Comparison of ENCODE assay signal across 2 cellular contexts in genomic region chr3:129313415-129313982, GRCh38.
TF ChIP-seq lines count a peak whose summit lies in the region.

No MANE protein-coding gene starts in this region.

TF ChIP-seq in SK-N-SH, 30 proteins besides CTCF, POLR2A, EP300 and RAD21 (continued from another document):
- TF ChIP-seq PBX3 (IDR thresholded peaks at IDR 0.05) (no peak), FOSL2 (IDR thresholded peaks at IDR 0.05; ENCODE audit: borderline replicate concordance, low read depth) (no peak), RFX5 (IDR thresholded peaks at IDR 0.05; ENCODE audit: low read length) (no peak), YY1 (IDR thresholded peaks at IDR 0.05; ENCODE audit: low read depth) (no peak), TAF1 (IDR thresholded peaks at IDR 0.05; ENCODE audit: borderline replicate concordance, low read depth, low read length) (no peak), EZH2phosphoT487 (IDR thresholded peaks at IDR 0.05; ENCODE audit: borderline replicate concordance, low read depth) (no peak), SIN3A (IDR thresholded peaks at IDR 0.05; ENCODE audit: borderline replicate concordance, low read depth, low read length) (no peak), NFIC (IDR thresholded peaks at IDR 0.05; ENCODE audit: borderline replicate concordance) (no peak), ZBTB33 (IDR thresholded peaks at IDR 0.05; ENCODE audit: borderline replicate concordance, low read depth) (no peak), FOXJ3 (CRISPR knock-in tag; IDR thresholded peaks at IDR 0.05) (no peak), MAX (IDR thresholded peaks at IDR 0.05; ENCODE audit: low read depth) (no peak), RXRA (IDR thresholded peaks at IDR 0.05; ENCODE audit: borderline replicate concordance, low read depth) (no peak), GATA2 (CRISPR knock-in tag; IDR thresholded peaks at IDR 0.05) (no peak)
TF ChIP-seq in SK-N-SH: peak in this region for 0.

TF ChIP-seq in SK-N-SH treated with all-trans-retinoic acid at 6 μM for 48 hours, 23 proteins besides CTCF, POLR2A, EP300 and RAD21 (continued from another document):
- TF ChIP-seq TSHZ2 (CRISPR knock-in tag; IDR thresholded peaks at IDR 0.05): no peak
